21 cellular contexts compared by ENCODE assay signal in genomic region chr12:124888203-124888602, GRCh38.
"Had no signal": no experiment of that assay in that cellular context is flagged by ENCODE, and none has a peak within 500 bp of the region (broad histone marks: within the 10 kb centered on the region; RNA-seq: fewer than 3 reads in every experiment).

No MANE protein-coding gene starts in this region.

- H3K36me3 ChIP-seq: Peyer's patch, SJCRH30 had no signal

- H3K27me3 ChIP-seq: Peyer's patch, SJCRH30 had no signal

- DNase-seq: activated CD4-positive, alpha-beta T cell treated with anti-CD3 and anti-CD28 coated beads for 4 hours; activated CD8-positive, alpha-beta memory T cell treated with anti-CD3 and anti-CD28 coated beads, Interleukin-2, amount 50 U/mL, for 4 hours; activated CD8-positive, alpha-beta T cell treated with anti-CD3 and anti-CD28 coated beads for 36 hours; activated gamma-delta T cell treated with Interleukin-2 at 50 U/mL for 16 hours; activated naive CD4-positive, alpha-beta T cell treated with anti-CD3 and anti-CD28 coated beads, Interleukin-2, amount 10 ng/mL, durations not matched to agents 7 days and 5 days; activated naive CD8-positive, alpha-beta T cell treated with anti-CD3 and anti-CD28 coated beads for 36 hours; activated T-cell treated with anti-CD3 and anti-CD28 coated beads, Interleukin-2, amount 50 U/mL, for 72 hours; NCI-H146; NCI-H1930; NCI-H2171; NCI-H2227 treated with DMSO at 0.1 percent for 48 hours; NCI-H526; NCI-H774; NK-92 treated with Interleukin-12 subunit alpha and Interleukin-12 subunit beta, amount 100 ng/mL, for 24 hours; Peyer's patch; Right ventricle myocardium superior; SJCRH30; SK-N-SH; SW 1271 had no signal

- H3K4me3 ChIP-seq: Peyer's patch, SJCRH30 had no signal

- H3K9me3 ChIP-seq: Peyer's patch, SJCRH30, SK-N-SH had no signal

- H3K9me2 ChIP-seq: SK-N-SH had no signal

- H3K4me2 ChIP-seq: SK-N-SH had no signal

- H3K27ac ChIP-seq: Peyer's patch, RWPE1, SJCRH30 had no signal

- ATAC-seq: activated CD4-positive, CD25-positive, alpha-beta regulatory T cell treated with anti-CD3 and anti-CD28 coated beads, Interleukin-2, amount 50 U/mL, for 24 hours; activated CD8-positive, alpha-beta T cell treated with anti-CD3 and anti-CD28 coated beads for 36 hours; activated T-cell treated with anti-CD3 and anti-CD28 coated beads, Interleukin-2, amount 50 U/mL, for 72 hours had no signal
